8 cellular contexts compared by ENCODE assay signal in genomic region chr3:126522363-126522788, GRCh38. TPM values are rescaled to one million over a fixed set of nuclear protein-coding genes. Genes with fewer than 3 reads are reported as not detected.
DNase-seq lines count a peak whose midpoint lies in the region; ATAC-seq and TF ChIP-seq lines count a peak whose summit lies in the region.

No MANE protein-coding gene starts in this region.

- peak; percentile 34 to 62 for ATAC-seq in lower lobe of right lung
- no peak for ATAC-seq in HG03039 (IDR thresholded peaks at IDR 0.05; ENCODE audit: unreplicated experiment)

- intact Hi-C loops in lower lobe of right lung (cut with DNase I), result no loop called here

- TF ChIP-seq CTCF in lower lobe of right lung (IDR thresholded peaks at IDR 0.05), result peak; percentile 90

- no peaks in the 10 kb centered on the region for H3K36me3 ChIP-seq in lower lobe of right lung

- DNase-seq in SHP77 (lab: John Stamatoyannopoulos, UW) (peak; percentile 6 to 27), SHP77 treated with DMSO at 0.1 percent for 48 hours (lab: John Stamatoyannopoulos, UW) (no peak), NCI-H1694 treated with DMSO at 0.1 percent for 48 hours (lab: John Stamatoyannopoulos, UW) (peak; percentile 56), dermis blood vessel endothelial cell (peak; percentile 68), lower lobe of right lung (peak; percentile 64)
- peak; percentile 45 for DNase-seq in activated CD4-positive, alpha-beta T cell treated with anti-CD3 and anti-CD28 coated beads, Interleukin-2, amount 10 ng/mL, durations not matched to agents 7 days and 5 days
- peak; percentile 13 for DNase-seq in stimulated activated CD8-positive, alpha-beta memory T cell treated with anti-CD3 and anti-CD28 coated beads, Interleukin-15, amount 100 ng/mL, for 1 hour (ENCODE audit: low read depth)

- peaks cover 19% of the 10 kb centered on the region for H3K27me3 ChIP-seq in lower lobe of right lung (ENCODE audit: low read depth)

- peaks cover 9% of the 10 kb centered on the region for H3K4me1 ChIP-seq in lower lobe of right lung

- no peaks in the 10 kb centered on the region for H3K9me3 ChIP-seq in lower lobe of right lung

- H3K27me3 Mint-ChIP-seq in activated CD4-positive, alpha-beta T cell treated with anti-CD3 and anti-CD28 coated beads, Interleukin-2, amount 10 ng/mL, durations not matched to agents 7 days and 5 days, result peaks cover 19% of the 10 kb centered on the region

- H3K4me3 Mint-ChIP-seq in activated CD4-positive, alpha-beta T cell treated with anti-CD3 and anti-CD28 coated beads, Interleukin-2, amount 10 ng/mL, durations not matched to agents 7 days and 5 days, result no peak overlapping the region

- no peaks in the 10 kb centered on the region for H3K36me3 Mint-ChIP-seq in activated CD4-positive, alpha-beta T cell treated with anti-CD3 and anti-CD28 coated beads, Interleukin-2, amount 10 ng/mL, durations not matched to agents 7 days and 5 days (ENCODE audit: low read depth)

- no peak overlapping the region for H3K27ac Mint-ChIP-seq in activated CD4-positive, alpha-beta T cell treated with anti-CD3 and anti-CD28 coated beads, Interleukin-2, amount 10 ng/mL, durations not matched to agents 7 days and 5 days

- CTCF ChIA-PET in activated CD4-positive, alpha-beta T cell treated with anti-CD3 and anti-CD28 coated beads, Interleukin-2, amount 10 ng/mL, durations not matched to agents 7 days and 5 days (lab: Charles Lee), result interaction anchor here (1.0 to 1.5 kb wide), 2 partner anchors 13 to 29 kb away, joined by 3 read pairs; no protein-coding TSS in a partner anchor

- no peak overlapping the region for H3K4me3 ChIP-seq in lower lobe of right lung

- no peaks in the 10 kb centered on the region for H3K4me1 Mint-ChIP-seq in activated CD4-positive, alpha-beta T cell treated with anti-CD3 and anti-CD28 coated beads, Interleukin-2, amount 10 ng/mL, durations not matched to agents 7 days and 5 days

- no peak overlapping the region for H3K27ac ChIP-seq in lower lobe of right lung

- POLR2A ChIA-PET in activated CD4-positive, alpha-beta T cell treated with anti-CD3 and anti-CD28 coated beads, Interleukin-2, amount 10 ng/mL, durations not matched to agents 7 days and 5 days (lab: Charles Lee), result no interaction called here

- H3K9me3 Mint-ChIP-seq in activated CD4-positive, alpha-beta T cell treated with anti-CD3 and anti-CD28 coated beads, Interleukin-2, amount 10 ng/mL, durations not matched to agents 7 days and 5 days, result no peaks in the 10 kb centered on the region

RNA-seq across cellular contexts. Expression of gene CHST13, which starts 1.6 kb away (rescaled TPM):
- total RNA-seq in activated CD4-positive, alpha-beta T cell treated with anti-CD3 and anti-CD28 coated beads, Interleukin-2, amount 10 ng/mL, durations not matched to agents 7 days and 5 days, result not detected
- total RNA-seq in dermis blood vessel endothelial cell (0.14 TPM in 1 of 2 replicates, not detected in the other), lower lobe of right lung (1.5 TPM)

RNA-seq across cellular contexts. Expression of gene UROC1, which starts 4.8 kb away (rescaled TPM):
- not detected for total RNA-seq in activated CD4-positive, alpha-beta T cell treated with anti-CD3 and anti-CD28 coated beads, Interleukin-2, amount 10 ng/mL, durations not matched to agents 7 days and 5 days
- total RNA-seq in dermis blood vessel endothelial cell, result 0.19 TPM in 1 of 2 replicates, not detected in the other
- not detected for total RNA-seq in lower lobe of right lung

RNA-seq across cellular contexts. Expression of gene C3orf22, which starts 36.4 kb away (rescaled TPM):
- total RNA-seq in activated CD4-positive, alpha-beta T cell treated with anti-CD3 and anti-CD28 coated beads, Interleukin-2, amount 10 ng/mL, durations not matched to agents 7 days and 5 days, result not detected
- total RNA-seq in dermis blood vessel endothelial cell (not detected in 2 replicates), lower lobe of right lung (not detected)

RNA-seq across cellular contexts. Expression of gene ZXDC, which starts 46.7 kb away (rescaled TPM):
- 10 to 100 TPM; 27.8 to 28.2 TPM for total RNA-seq in activated CD4-positive, alpha-beta T cell treated with anti-CD3 and anti-CD28 coated beads, Interleukin-2, amount 10 ng/mL, durations not matched to agents 7 days and 5 days
- total RNA-seq in dermis blood vessel endothelial cell, result 22.2 and 22.8 TPM in 2 replicates
- 40.4 TPM for total RNA-seq in lower lobe of right lung
